ENCODE assay signal across 1 cellular context in genomic region chr7:2758673-2759603, GRCh38.
TF ChIP-seq lines count a peak whose summit lies in the region.

No MANE protein-coding gene starts in this region.

TF ChIP-seq in HEK293, 187 proteins besides CTCF, POLR2A, EP300 and RAD21 (continued from another document and continues in another):
- TF ChIP-seq, protein P1, sequence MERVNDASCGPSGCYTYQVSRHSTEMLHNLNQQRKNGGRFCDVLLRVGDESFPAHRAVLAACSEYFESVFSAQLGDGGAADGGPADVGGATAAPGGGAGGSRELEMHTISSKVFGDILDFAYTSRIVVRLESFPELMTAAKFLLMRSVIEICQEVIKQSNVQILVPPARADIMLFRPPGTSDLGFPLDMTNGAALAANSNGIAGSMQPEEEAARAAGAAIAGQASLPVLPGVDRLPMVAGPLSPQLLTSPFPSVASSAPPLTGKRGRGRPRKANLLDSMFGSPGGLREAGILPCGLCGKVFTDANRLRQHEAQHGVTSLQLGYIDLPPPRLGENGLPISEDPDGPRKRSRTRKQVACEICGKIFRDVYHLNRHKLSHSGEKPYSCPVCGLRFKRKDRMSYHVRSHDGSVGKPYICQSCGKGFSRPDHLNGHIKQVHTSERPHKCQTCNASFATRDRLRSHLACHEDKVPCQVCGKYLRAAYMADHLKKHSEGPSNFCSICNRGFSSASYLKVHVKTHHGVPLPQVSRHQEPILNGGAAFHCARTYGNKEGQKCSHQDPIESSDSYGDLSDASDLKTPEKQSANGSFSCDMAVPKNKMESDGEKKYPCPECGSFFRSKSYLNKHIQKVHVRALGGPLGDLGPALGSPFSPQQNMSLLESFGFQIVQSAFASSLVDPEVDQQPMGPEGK (tag by site-specific recombination; IDR thresholded peaks at IDR 0.05): no peak
- no peak for TF ChIP-seq ZNF133 (tag by site-specific recombination; IDR thresholded peaks at IDR 0.05)
- TF ChIP-seq ZNF555 (tag by site-specific recombination; conservative IDR thresholded peaks at IDR 0.05): peak; percentile 85
- peak; percentile 69 for TF ChIP-seq ZNF510 (tag by site-specific recombination; IDR thresholded peaks at IDR 0.05; ENCODE audit: insufficient replicate concordance)
- no peak for TF ChIP-seq EGR2 (tag by site-specific recombination; IDR thresholded peaks at IDR 0.05; ENCODE audit: low read depth)
- TF ChIP-seq ZNF394 (tag by site-specific recombination; IDR thresholded peaks at IDR 0.05; ENCODE audit: borderline replicate concordance): peak; percentile 97
- TF ChIP-seq ZIC2 (tag by site-specific recombination; IDR thresholded peaks at IDR 0.05): no peak
- TF ChIP-seq ZNF629 (tag by site-specific recombination; IDR thresholded peaks at IDR 0.05): peak; percentile 60; the same call in 1 of the 2 replicates
- TF ChIP-seq ZNF221 (tag by site-specific recombination; IDR thresholded peaks at IDR 0.05; ENCODE audit: borderline replicate concordance): no peak
- TF ChIP-seq ZNF350 (tag by site-specific recombination; IDR thresholded peaks at IDR 0.05): no peak
- TF ChIP-seq, protein P2, sequence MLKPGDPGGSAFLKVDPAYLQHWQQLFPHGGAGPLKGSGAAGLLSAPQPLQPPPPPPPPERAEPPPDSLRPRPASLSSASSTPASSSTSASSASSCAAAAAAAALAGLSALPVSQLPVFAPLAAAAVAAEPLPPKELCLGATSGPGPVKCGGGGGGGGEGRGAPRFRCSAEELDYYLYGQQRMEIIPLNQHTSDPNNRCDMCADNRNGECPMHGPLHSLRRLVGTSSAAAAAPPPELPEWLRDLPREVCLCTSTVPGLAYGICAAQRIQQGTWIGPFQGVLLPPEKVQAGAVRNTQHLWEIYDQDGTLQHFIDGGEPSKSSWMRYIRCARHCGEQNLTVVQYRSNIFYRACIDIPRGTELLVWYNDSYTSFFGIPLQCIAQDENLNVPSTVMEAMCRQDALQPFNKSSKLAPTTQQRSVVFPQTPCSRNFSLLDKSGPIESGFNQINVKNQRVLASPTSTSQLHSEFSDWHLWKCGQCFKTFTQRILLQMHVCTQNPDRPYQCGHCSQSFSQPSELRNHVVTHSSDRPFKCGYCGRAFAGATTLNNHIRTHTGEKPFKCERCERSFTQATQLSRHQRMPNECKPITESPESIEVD (tag by site-specific recombination; IDR thresholded peaks at IDR 0.05): no peak
- TF ChIP-seq ZNF354C (tag by site-specific recombination; IDR thresholded peaks at IDR 0.05; ENCODE audit: borderline replicate concordance, low read depth): 0 out of 2 replicates have a peak, but pooled peaks have one; percentile 47
- no peak for TF ChIP-seq ZNF548 (tag by site-specific recombination; IDR thresholded peaks at IDR 0.05)
- no peak for TF ChIP-seq ZEB2 (tag by site-specific recombination; IDR thresholded peaks at IDR 0.05)
- no peak for TF ChIP-seq ZNF138 (tag by site-specific recombination; IDR thresholded peaks at IDR 0.05; ENCODE audit: borderline replicate concordance)
- TF ChIP-seq ZNF561 (tag by site-specific recombination; IDR thresholded peaks at IDR 0.05; ENCODE audit: borderline replicate concordance): no peak
- TF ChIP-seq, protein P3, sequence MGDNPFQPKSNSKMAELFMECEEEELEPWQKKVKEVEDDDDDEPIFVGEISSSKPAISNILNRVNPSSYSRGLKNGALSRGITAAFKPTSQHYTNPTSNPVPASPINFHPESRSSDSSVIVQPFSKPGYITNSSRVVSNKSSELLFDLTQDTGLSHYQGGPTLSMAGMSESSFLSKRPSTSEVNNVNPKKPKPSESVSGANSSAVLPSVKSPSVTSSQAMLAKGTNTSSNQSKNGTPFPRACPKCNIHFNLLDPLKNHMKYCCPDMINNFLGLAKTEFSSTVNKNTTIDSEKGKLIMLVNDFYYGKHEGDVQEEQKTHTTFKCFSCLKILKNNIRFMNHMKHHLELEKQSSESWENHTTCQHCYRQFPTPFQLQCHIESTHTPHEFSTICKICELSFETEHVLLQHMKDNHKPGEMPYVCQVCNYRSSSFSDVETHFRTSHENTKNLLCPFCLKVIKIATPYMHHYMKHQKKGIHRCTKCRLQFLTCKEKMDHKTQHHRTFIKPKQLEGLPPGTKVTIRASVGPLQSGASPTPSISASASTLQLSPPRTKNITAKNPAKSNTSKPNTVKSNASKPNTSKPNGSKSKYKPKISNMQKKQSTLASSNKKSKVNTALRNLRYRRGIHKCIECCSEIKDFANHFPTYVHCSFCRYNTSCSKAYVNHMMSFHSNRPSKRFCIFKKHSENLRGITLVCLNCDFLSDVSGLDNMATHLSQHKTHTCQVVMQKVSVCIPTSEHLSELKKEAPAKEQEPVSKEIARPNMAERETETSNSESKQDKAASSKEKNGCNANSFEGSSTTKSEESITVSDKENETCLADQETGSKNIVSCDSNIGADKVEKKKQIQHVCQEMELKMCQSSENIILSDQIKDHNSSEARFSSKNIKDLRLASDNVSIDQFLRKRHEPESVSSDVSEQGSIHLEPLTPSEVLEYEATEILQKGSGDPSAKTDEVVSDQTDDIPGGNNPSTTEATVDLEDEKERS (tag by site-specific recombination; IDR thresholded peaks at IDR 0.05): no peak
- TF ChIP-seq ZNF544 (tag by site-specific recombination; IDR thresholded peaks at IDR 0.05): no peak
- TF ChIP-seq ZNF202 (tag by site-specific recombination; IDR thresholded peaks at IDR 0.05; ENCODE audit: borderline replicate concordance): peak; percentile 86; the same call in 1 of the 2 replicates
- TF ChIP-seq ZBTB48 (tag by site-specific recombination; IDR thresholded peaks at IDR 0.05): no peak
- TF ChIP-seq ZFHX2 (tag by site-specific recombination; conservative IDR thresholded peaks at IDR 0.05): no peak
- no peak for TF ChIP-seq ZNF274 (IDR thresholded peaks at IDR 0.05; ENCODE audit: low read length)
- no peak for TF ChIP-seq ZNF274 (tag by site-specific recombination; IDR thresholded peaks at IDR 0.05; ENCODE audit: borderline replicate concordance)
- TF ChIP-seq, protein P4, sequence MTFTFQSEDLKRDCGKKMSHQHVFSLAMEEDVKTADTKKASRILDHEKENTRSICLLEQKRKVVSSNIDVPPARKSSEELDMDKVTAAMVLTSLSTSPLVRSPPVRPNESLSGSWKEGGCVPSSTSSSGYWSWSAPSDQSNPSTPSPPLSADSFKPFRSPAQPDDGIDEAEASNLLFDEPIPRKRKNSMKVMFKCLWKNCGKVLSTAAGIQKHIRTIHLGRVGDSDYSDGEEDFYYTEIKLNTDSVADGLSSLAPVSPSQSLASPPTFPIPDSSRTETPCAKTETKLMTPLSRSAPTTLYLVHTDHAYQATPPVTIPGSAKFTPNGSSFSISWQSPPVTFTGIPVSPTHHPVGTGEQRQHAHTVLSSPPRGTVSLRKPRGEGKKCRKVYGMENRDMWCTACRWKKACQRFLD (tag by site-specific recombination; IDR thresholded peaks at IDR 0.05): 0 out of 2 replicates have a peak, but pooled peaks have one; percentile 15
- no peak for TF ChIP-seq SP7 (tag by site-specific recombination; IDR thresholded peaks at IDR 0.05)
- TF ChIP-seq ZNF341 (tag by site-specific recombination; IDR thresholded peaks at IDR 0.05; ENCODE audit: low read depth): peak; percentile 19; the same call in 1 of the 2 replicates
- TF ChIP-seq ZNF677 (tag by site-specific recombination; IDR thresholded peaks at IDR 0.05): no peak
- no peak for TF ChIP-seq ZNF777 (tag by site-specific recombination; IDR thresholded peaks at IDR 0.05; ENCODE audit: borderline replicate concordance)
- TF ChIP-seq ZNF664 (tag by site-specific recombination; IDR thresholded peaks at IDR 0.05): peak; percentile 68; the same call in 1 of the 2 replicates
- TF ChIP-seq ZNF558 (tag by site-specific recombination; IDR thresholded peaks at IDR 0.05): peak; percentile 74
- TF ChIP-seq GLI4 (tag by site-specific recombination; IDR thresholded peaks at IDR 0.05): no peak
- TF ChIP-seq ZNF707 (tag by site-specific recombination; IDR thresholded peaks at IDR 0.05): no peak
- TF ChIP-seq ZNF174 (tag by site-specific recombination; IDR thresholded peaks at IDR 0.05): no peak
- TF ChIP-seq ZNF140 (tag by site-specific recombination; IDR thresholded peaks at IDR 0.05): no peak; the same call in 1 of the 2 replicates
- TF ChIP-seq ZSCAN5A (tag by site-specific recombination; IDR thresholded peaks at IDR 0.05): no peak
- no peak for TF ChIP-seq ZNF23 (tag by site-specific recombination; IDR thresholded peaks at IDR 0.05; ENCODE audit: borderline replicate concordance)
- no peak for TF ChIP-seq FEZF1 (tag by site-specific recombination; IDR thresholded peaks at IDR 0.05)
- no peak for TF ChIP-seq SALL2 (tag by site-specific recombination; IDR thresholded peaks at IDR 0.05; ENCODE audit: borderline replicate concordance)
- TF ChIP-seq MZF1 (tag by site-specific recombination; IDR thresholded peaks at IDR 0.05; ENCODE audit: borderline replicate concordance): no peak; the same call in 1 of the 2 replicates
- TF ChIP-seq KLF8 (tag by site-specific recombination; IDR thresholded peaks at IDR 0.05): no peak
- no peak for TF ChIP-seq ZNF621 (tag by site-specific recombination; IDR thresholded peaks at IDR 0.05)
- TF ChIP-seq, protein P5, sequence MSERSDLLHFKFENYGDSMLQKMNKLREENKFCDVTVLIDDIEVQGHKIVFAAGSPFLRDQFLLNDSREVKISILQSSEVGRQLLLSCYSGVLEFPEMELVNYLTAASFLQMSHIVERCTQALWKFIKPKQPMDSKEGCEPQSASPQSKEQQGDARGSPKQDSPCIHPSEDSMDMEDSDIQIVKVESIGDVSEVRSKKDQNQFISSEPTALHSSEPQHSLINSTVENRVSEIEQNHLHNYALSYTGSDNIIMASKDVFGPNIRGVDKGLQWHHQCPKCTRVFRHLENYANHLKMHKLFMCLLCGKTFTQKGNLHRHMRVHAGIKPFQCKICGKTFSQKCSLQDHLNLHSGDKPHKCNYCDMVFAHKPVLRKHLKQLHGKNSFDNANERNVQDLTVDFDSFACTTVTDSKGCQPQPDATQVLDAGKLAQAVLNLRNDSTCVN (tag by site-specific recombination; optimal IDR thresholded peaks at IDR 0.05): no peak
- no peak for TF ChIP-seq OSR2 (tag by site-specific recombination; IDR thresholded peaks at IDR 0.05)
- TF ChIP-seq KLF16 (tag by site-specific recombination; IDR thresholded peaks at IDR 0.05): no peak
- TF ChIP-seq SCRT2 (tag by site-specific recombination; IDR thresholded peaks at IDR 0.05): no peak
- no peak for TF ChIP-seq ZNF473 (tag by site-specific recombination; IDR thresholded peaks at IDR 0.05)
- TF ChIP-seq ZSCAN30 (tag by site-specific recombination; IDR thresholded peaks at IDR 0.05): no peak
- TF ChIP-seq ZNF302 (tag by site-specific recombination; IDR thresholded peaks at IDR 0.05; ENCODE audit: low read depth): no peak
- no peak; the same call in 1 of the 2 replicates for TF ChIP-seq ZNF214 (tag by site-specific recombination; IDR thresholded peaks at IDR 0.05; ENCODE audit: borderline replicate concordance)
- 0 out of 2 replicates have a peak, but pooled peaks have one; percentile 56 for TF ChIP-seq ZNF530 (tag by site-specific recombination; IDR thresholded peaks at IDR 0.05; ENCODE audit: low read depth)
- TF ChIP-seq ZNF692 (tag by site-specific recombination; IDR thresholded peaks at IDR 0.05): no peak
- TF ChIP-seq ZBTB44 (tag by site-specific recombination; IDR thresholded peaks at IDR 0.05): no peak
- TF ChIP-seq ZFP37 (tag by site-specific recombination; IDR thresholded peaks at IDR 0.05): 0 out of 2 replicates have a peak, but pooled peaks have one; percentile 47
- TF ChIP-seq ZNF624 (tag by site-specific recombination; IDR thresholded peaks at IDR 0.05): no peak
- no peak for TF ChIP-seq ZNF585B (tag by site-specific recombination; IDR thresholded peaks at IDR 0.05)
- TF ChIP-seq GLIS2 (tag by site-specific recombination; IDR thresholded peaks at IDR 0.05): no peak
- no peak for TF ChIP-seq ZNF645 (tag by site-specific recombination; IDR thresholded peaks at IDR 0.05)
- TF ChIP-seq PRDM1 (tag by site-specific recombination; IDR thresholded peaks at IDR 0.05): no peak
- no peak for TF ChIP-seq ZSCAN23 (tag by site-specific recombination; IDR thresholded peaks at IDR 0.05)
